24 cellular contexts compared by ENCODE assay signal in the genomic region with DNA sequence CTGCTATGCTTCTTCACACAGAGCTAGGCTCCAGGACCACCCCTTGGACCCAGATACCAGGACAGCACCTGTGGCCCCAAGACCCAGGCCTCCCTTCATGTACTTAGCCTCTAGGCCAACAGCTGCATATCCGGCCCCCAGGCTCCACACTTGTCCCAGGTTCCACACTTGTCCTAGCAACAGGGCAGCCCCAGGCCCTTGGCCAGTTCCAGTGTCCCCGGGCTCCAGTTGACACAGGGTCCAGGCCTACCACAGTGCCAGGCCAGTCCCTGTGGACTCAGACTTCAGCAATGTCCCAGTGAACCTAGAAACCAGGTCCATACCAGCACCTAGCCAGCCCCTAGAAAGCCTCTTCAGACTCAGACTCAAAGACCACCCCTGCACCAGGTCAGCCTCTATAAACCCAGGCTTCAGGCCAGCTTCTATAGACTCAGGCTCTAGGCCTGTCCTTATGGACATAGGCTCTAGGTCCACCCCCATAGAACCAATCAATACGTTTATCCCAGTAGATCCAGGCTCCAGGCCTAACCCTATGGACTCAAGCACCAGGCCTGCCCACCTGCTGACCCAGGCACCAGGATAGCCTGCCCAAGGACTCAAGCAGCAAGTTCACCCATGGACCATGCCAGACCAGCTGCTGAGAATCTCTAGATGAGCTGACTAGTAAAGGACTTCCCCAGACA. TPM values are rescaled to one million over a fixed set of nuclear protein-coding genes. Genes with fewer than 3 reads are reported as not detected.
"Had no signal": no experiment of that assay in that cellular context is flagged by ENCODE, and none has a peak within 500 bp of the region (broad histone marks: within the 10 kb centered on the region; RNA-seq: fewer than 3 reads in every experiment).

No MANE protein-coding gene starts in this region.

- H3K4me1 ChIP-seq: left lung, right lobe of liver had no signal

- DNase-seq: cerebellar nuclear complex; dorsolateral prefrontal cortex; effector CD8-positive, alpha-beta T cell; endodermal cell; foreskin fibroblast; gastrocnemius medialis; head of caudate nucleus; kidney; left lung; lower lobe of right lung; naive thymus-derived CD8-positive, alpha-beta T cell; nephron progenitor cell; nucleus accumbens; ovary; psoas muscle; right lobe of liver; small intestine; stimulated activated CD4-positive, alpha-beta T cell treated with anti-CD3 and anti-CD28 coated beads, Interleukin-15, amount 100 ng/mL, for 24 hours; stimulated activated CD4-positive, alpha-beta T cell treated with anti-CD3 and anti-CD28 coated beads, Interleukin-2, amount 100 ng/mL, for 48 hours; stimulated activated naive B cell treated with anti-CD40 and anti-IgM and Interleukin-4, amounts not matched to agents 10 μg/mL and 1 μg/mL and 100 μg/mL, for 72 hours; trophoblast cell had no signal

- H3K4me3 ChIP-seq: dorsolateral prefrontal cortex, gastrocnemius medialis, hepatocyte, left lung, lower lobe of right lung, ovary, psoas muscle, right lobe of liver had no signal

- H3K27me3 ChIP-seq: dorsolateral prefrontal cortex, gastrocnemius medialis, hepatocyte, left lung, ovary, right lobe of liver had no signal

- H3K36me3 ChIP-seq: gastrocnemius medialis, left lung, lower lobe of right lung, ovary, right lobe of liver had no signal

- H3K27ac ChIP-seq: dorsolateral prefrontal cortex, epithelial cell of prostate, hepatocyte, left lung, lower lobe of right lung, ovary, psoas muscle, right lobe of liver had no signal

- ATAC-seq: esophagus mucosa; left lung; lower lobe of right lung; naive thymus-derived CD8-positive, alpha-beta T cell; psoas muscle; stimulated activated naive B cell treated with anti-CD40 and anti-IgM and Interleukin-4, amounts not matched to agents 10 μg/mL and 1 μg/mL and 100 μg/mL, for 72 hours had no signal

- H3K9me3 ChIP-seq: ovary had no signal

RNA-seq across cellular contexts. Expression of gene RCAN2, which starts 46.3 kb away (rescaled TPM):
- total RNA-seq: naive thymus-derived CD8-positive, alpha-beta T cell had no signal
